Comparison of ENCODE assay signal across 1 cellular context in genomic region chr10:7666253-7667023, GRCh38.
A peak's percentile ranks its signal among the peaks of the same experiment; 100 is the strongest.
TF ChIP-seq lines count a peak whose summit lies in the region.

TSS of gene ITIH5 (minus strand) at chr10:7666966. CDS start at chr10:7666892, 74 bp downstream.

TF ChIP-seq in HEK293, 187 proteins besides CTCF, POLR2A, EP300 and RAD21 (continued from another document):
- TF ChIP-seq GLIS2 (tag by site-specific recombination; IDR thresholded peaks at IDR 0.05), result peak; percentile 91
- no peak for TF ChIP-seq ZNF311 (tag by site-specific recombination; IDR thresholded peaks at IDR 0.05; ENCODE audit: borderline replicate concordance)
- TF ChIP-seq, protein P1, sequence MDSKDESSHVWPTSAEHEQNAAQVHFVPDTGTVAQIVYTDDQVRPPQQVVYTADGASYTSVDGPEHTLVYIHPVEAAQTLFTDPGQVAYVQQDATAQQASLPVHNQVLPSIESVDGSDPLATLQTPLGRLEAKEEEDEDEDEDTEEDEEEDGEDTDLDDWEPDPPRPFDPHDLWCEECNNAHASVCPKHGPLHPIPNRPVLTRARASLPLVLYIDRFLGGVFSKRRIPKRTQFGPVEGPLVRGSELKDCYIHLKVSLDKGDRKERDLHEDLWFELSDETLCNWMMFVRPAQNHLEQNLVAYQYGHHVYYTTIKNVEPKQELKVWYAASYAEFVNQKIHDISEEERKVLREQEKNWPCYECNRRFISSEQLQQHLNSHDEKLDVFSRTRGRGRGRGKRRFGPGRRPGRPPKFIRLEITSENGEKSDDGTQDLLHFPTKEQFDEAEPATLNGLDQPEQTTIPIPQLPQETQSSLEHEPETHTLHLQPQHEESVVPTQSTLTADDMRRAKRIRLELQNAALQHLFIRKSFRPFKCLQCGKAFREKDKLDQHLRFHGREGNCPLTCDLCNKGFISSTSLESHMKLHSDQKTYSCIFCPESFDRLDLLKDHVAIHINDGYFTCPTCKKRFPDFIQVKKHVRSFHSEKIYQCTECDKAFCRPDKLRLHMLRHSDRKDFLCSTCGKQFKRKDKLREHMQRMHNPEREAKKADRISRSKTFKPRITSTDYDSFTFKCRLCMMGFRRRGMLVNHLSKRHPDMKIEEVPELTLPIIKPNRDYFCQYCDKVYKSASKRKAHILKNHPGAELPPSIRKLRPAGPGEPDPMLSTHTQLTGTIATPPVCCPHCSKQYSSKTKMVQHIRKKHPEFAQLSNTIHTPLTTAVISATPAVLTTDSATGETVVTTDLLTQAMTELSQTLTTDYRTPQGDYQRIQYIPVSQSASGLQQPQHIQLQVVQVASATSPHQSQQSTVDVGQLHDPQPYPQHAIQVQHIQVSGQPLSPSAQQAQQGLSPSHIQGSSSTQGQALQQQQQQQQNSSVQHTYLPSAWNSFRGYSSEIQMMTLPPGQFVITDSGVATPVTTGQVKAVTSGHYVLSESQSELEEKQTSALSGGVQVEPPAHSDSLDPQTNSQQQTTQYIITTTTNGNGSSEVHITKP (tag by site-specific recombination; IDR thresholded peaks at IDR 0.05), result no peak
- peak; percentile 99 for TF ChIP-seq ZBTB20 (tag by site-specific recombination; IDR thresholded peaks at IDR 0.05)
- TF ChIP-seq ZNF248 (tag by site-specific recombination; IDR thresholded peaks at IDR 0.05), result no peak
- peak; percentile 78 for TF ChIP-seq SCRT2 (tag by site-specific recombination; IDR thresholded peaks at IDR 0.05)
- TF ChIP-seq ZNF692 (tag by site-specific recombination; IDR thresholded peaks at IDR 0.05), result 0 out of 2 replicates have a peak, but pooled peaks have one; percentile 38
- peak; percentile 35; the same call in 1 of the 2 replicates for TF ChIP-seq PRDM1 (tag by site-specific recombination; IDR thresholded peaks at IDR 0.05)
- no peak for TF ChIP-seq ZBTB17 (tag by site-specific recombination; IDR thresholded peaks at IDR 0.05)
- TF ChIP-seq, protein P2, sequence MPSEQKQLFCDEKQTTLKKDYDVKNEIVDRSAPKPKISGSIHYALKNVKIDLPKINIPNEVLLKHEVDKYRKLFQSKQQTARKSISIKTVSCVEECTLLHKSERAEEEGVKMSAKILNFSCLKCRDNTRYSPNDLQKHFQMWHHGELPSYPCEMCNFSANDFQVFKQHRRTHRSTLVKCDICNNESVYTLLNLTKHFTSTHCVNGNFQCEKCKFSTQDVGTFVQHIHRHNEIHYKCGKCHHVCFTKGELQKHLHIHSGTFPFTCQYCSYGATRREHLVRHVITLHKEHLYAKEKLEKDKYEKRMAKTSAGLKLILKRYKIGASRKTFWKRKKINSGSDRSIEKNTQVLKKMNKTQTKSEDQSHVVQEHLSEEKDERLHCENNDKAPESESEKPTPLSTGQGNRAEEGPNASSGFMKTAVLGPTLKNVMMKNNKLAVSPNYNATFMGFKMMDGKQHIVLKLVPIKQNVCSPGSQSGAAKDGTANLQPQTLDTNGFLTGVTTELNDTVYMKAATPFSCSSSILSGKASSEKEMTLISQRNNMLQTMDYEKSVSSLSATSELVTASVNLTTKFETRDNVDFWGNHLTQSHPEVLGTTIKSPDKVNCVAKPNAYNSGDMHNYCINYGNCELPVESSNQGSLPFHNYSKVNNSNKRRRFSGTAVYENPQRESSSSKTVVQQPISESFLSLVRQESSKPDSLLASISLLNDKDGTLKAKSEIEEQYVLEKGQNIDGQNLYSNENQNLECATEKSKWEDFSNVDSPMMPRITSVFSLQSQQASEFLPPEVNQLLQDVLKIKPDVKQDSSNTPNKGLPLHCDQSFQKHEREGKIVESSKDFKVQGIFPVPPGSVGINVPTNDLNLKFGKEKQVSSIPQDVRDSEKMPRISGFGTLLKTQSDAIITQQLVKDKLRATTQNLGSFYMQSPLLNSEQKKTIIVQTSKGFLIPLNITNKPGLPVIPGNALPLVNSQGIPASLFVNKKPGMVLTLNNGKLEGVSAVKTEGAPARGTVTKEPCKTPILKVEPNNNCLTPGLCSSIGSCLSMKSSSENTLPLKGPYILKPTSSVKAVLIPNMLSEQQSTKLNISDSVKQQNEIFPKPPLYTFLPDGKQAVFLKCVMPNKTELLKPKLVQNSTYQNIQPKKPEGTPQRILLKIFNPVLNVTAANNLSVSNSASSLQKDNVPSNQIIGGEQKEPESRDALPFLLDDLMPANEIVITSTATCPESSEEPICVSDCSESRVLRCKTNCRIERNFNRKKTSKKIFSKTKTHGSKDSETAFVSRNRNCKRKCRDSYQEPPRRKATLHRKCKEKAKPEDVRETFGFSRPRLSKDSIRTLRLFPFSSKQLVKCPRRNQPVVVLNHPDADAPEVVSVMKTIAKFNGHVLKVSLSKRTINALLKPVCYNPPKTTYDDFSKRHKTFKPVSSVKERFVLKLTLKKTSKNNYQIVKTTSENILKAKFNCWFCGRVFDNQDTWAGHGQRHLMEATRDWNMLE (tag by site-specific recombination; conservative IDR thresholded peaks at IDR 0.05; ENCODE audit: low read depth), result no peak
- no peak for TF ChIP-seq ZNF155 (tag by site-specific recombination; IDR thresholded peaks at IDR 0.05)
- peak; percentile 95 for TF ChIP-seq ZNF335 (tag by site-specific recombination; conservative IDR thresholded peaks at IDR 0.05)
- TF ChIP-seq ZNF423 (tag by site-specific recombination; IDR thresholded peaks at IDR 0.05), result no peak
- TF ChIP-seq ZBTB26 (tag by site-specific recombination; optimal IDR thresholded peaks at IDR 0.05), result peak; percentile 39
- TF ChIP-seq ZNF776 (tag by site-specific recombination; IDR thresholded peaks at IDR 0.05; ENCODE audit: borderline replicate concordance), result no peak
- TF ChIP-seq ZNF600 (tag by site-specific recombination; IDR thresholded peaks at IDR 0.05), result 0 out of 2 replicates have a peak, but pooled peaks have one; percentile 17
- TF ChIP-seq, protein P3, sequence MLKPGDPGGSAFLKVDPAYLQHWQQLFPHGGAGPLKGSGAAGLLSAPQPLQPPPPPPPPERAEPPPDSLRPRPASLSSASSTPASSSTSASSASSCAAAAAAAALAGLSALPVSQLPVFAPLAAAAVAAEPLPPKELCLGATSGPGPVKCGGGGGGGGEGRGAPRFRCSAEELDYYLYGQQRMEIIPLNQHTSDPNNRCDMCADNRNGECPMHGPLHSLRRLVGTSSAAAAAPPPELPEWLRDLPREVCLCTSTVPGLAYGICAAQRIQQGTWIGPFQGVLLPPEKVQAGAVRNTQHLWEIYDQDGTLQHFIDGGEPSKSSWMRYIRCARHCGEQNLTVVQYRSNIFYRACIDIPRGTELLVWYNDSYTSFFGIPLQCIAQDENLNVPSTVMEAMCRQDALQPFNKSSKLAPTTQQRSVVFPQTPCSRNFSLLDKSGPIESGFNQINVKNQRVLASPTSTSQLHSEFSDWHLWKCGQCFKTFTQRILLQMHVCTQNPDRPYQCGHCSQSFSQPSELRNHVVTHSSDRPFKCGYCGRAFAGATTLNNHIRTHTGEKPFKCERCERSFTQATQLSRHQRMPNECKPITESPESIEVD (tag by site-specific recombination; IDR thresholded peaks at IDR 0.05), result no peak
- TF ChIP-seq SP3 (tag by site-specific recombination; IDR thresholded peaks at IDR 0.05), result peak; percentile 23
- TF ChIP-seq ZNF184 (tag by site-specific recombination; IDR thresholded peaks at IDR 0.05), result no peak
- no peak for TF ChIP-seq OSR2 (tag by site-specific recombination; IDR thresholded peaks at IDR 0.05)
- TF ChIP-seq ZNF654 (tag by site-specific recombination; IDR thresholded peaks at IDR 0.05; ENCODE audit: low read depth), result no peak
- TF ChIP-seq ZBTB7A (tag by site-specific recombination; IDR thresholded peaks at IDR 0.05; ENCODE audit: low read depth), result no peak
- no peak for TF ChIP-seq TSHZ1 (tag by site-specific recombination; IDR thresholded peaks at IDR 0.05; ENCODE audit: borderline replicate concordance)
- TF ChIP-seq KLF10 (tag by site-specific recombination; IDR thresholded peaks at IDR 0.05), result 0 out of 2 replicates have a peak, but pooled peaks have one; percentile 30
- no peak for TF ChIP-seq TCF7L2 (IDR thresholded peaks at IDR 0.05; ENCODE audit: borderline replicate concordance, low read depth, low read length)
- 0 out of 2 replicates have a peak, but pooled peaks have one; percentile 13 for TF ChIP-seq SP7 (tag by site-specific recombination; IDR thresholded peaks at IDR 0.05)
- TF ChIP-seq KLF9 (tag by site-specific recombination; IDR thresholded peaks at IDR 0.05; ENCODE audit: low read depth), result peak; percentile 47
- TF ChIP-seq OVOL3 (tag by site-specific recombination; IDR thresholded peaks at IDR 0.05), result no peak
- 0 out of 2 replicates have a peak, but pooled peaks have one; percentile 20 for TF ChIP-seq ZNF76 (tag by site-specific recombination; IDR thresholded peaks at IDR 0.05; ENCODE audit: borderline replicate concordance, low read depth)
- TF ChIP-seq ZIC2 (tag by site-specific recombination; IDR thresholded peaks at IDR 0.05), result peak; percentile 71
- no peak for TF ChIP-seq ZNF148 (tag by site-specific recombination; IDR thresholded peaks at IDR 0.05; ENCODE audit: borderline replicate concordance)
- TF ChIP-seq ZSCAN4 (tag by site-specific recombination; IDR thresholded peaks at IDR 0.05), result no peak
- TF ChIP-seq GLIS1 (tag by site-specific recombination; IDR thresholded peaks at IDR 0.05), result peak; percentile 68
- no peak for TF ChIP-seq ZEB2 (tag by site-specific recombination; IDR thresholded peaks at IDR 0.05)
